Comparison of ENCODE assay signal across 19 cellular contexts in the genomic region with DNA sequence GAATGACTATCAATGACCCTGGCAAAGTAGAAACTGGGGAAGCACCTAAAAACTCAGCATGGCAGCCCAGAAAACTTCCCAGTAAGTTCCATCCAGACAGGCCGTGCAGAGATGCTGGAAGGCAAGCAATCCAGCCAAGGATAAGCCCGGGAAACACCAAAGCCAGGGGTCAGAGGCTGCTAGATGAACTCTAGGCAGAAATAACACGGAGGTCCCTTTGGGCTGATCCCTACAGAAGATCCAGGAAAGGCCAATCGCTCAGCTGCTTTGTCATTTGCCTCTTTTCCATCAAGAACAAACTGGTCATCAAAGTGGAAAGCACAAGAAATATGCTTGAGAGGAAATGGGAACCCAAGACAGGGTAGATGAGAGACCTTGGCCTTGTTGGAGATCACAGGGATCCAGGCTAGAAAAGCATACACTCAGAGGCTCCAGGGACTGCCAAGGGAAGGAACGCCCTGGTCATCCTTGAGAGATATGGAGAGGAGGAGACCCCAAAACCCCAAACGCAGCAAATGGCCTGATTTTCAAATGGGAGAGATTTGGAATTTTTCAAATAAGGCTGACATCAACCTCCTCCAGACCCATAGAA. TPM values are rescaled to one million over a fixed set of nuclear protein-coding genes. Genes with fewer than 3 reads are reported as not detected.
DNase-seq lines count a peak whose midpoint lies in the region; ATAC-seq and TF ChIP-seq lines count a peak whose summit lies in the region.
"Had no signal": no experiment of that assay in that cellular context is flagged by ENCODE, and none has a peak within 500 bp of the region (broad histone marks: within the 10 kb centered on the region; RNA-seq: fewer than 3 reads in every experiment).

No MANE protein-coding gene starts in this region.

- H3K4me3 Mint-ChIP-seq in H9: no peak overlapping the region
- H3K4me3 Mint-ChIP-seq in chondrocyte (ENCODE audit: unreplicated experiment): no peak overlapping the region
- H3K4me3 Mint-ChIP-seq: CD14-positive monocyte; CD4-positive, alpha-beta memory T cell had no signal

- H3K9me3 Mint-ChIP-seq in H9: no peaks in the 10 kb centered on the region
- H3K9me3 Mint-ChIP-seq in chondrocyte (ENCODE audit: low read depth): no peaks in the 10 kb centered on the region
- H3K9me3 Mint-ChIP-seq: CD14-positive monocyte; CD4-positive, alpha-beta memory T cell had no signal

- H3K4me3 ChIP-seq in lower lobe of right lung: no peak overlapping the region
- H3K4me3 ChIP-seq in OCI-LY7 (ENCODE audit: low read depth, low read length, poor library complexity, severe bottlenecking): no peak overlapping the region
- H3K4me3 ChIP-seq in suprapubic skin: no peak overlapping the region
- H3K4me3 ChIP-seq: BLaER1, HAP-1 had no signal

- no peak overlapping the region for H2BK15ac ChIP-seq in H9 (ENCODE audit: low read depth, low read length)

- H2BK20ac ChIP-seq in H9 (ENCODE audit: low read depth, low read length, poor library complexity, severe bottlenecking): no peak overlapping the region

- peak overlapping the region; percentile 70 for H3T11ph ChIP-seq in H9 (ENCODE audit: low read length)

- H3K14ac ChIP-seq in H9 (ENCODE audit: insufficient read depth, low read length): no peak overlapping the region

- no peak overlapping the region for H2BK120ac ChIP-seq in H9 (ENCODE audit: low read depth, low read length, poor library complexity, severe bottlenecking)

- H3K18ac ChIP-seq in H9 (ENCODE audit: insufficient read length, low read depth, low read length): peak overlapping the region; percentile 50

- no peak overlapping the region for H3K4ac ChIP-seq in H9 (ENCODE audit: low read depth, low read length)

- ATAC-seq in lower lobe of right lung: no peak
- ATAC-seq: HepG2 had no signal

- no peaks in the 10 kb centered on the region for H3K9me2 ChIP-seq in OCI-LY7 (ENCODE audit: insufficient read depth, low read length)

- H3K36me3 Mint-ChIP-seq in H9 (ENCODE audit: insufficient read depth in 1 of 3, low read depth in 3 of 3) (no peaks in the 10 kb centered on the region), chondrocyte (ENCODE audit: low read depth) (no peaks in the 10 kb centered on the region)
- H3K36me3 Mint-ChIP-seq: CD14-positive monocyte; CD4-positive, alpha-beta memory T cell had no signal

- no peak for TF ChIP-seq CTCF in H9 (conservative IDR thresholded peaks at IDR 0.05)
- no peak for TF ChIP-seq CTCF in chondrocyte (IDR thresholded peaks at IDR 0.05)
- TF ChIP-seq CTCF in lower lobe of right lung (IDR thresholded peaks at IDR 0.05): no peak
- no peak for TF ChIP-seq CTCF in OCI-LY7 (conservative IDR thresholded peaks at IDR 0.05; ENCODE audit: low read length)
- no peak for TF ChIP-seq CTCF in suprapubic skin (IDR thresholded peaks at IDR 0.05)

- H3K9me3 ChIP-seq in H9 (ENCODE audit: control insufficient read depth, low read depth, low read length): no peaks in the 10 kb centered on the region
- no peaks in the 10 kb centered on the region for H3K9me3 ChIP-seq in lower lobe of right lung
- H3K9me3 ChIP-seq in OCI-LY7 (ENCODE audit: low read length): no peaks in the 10 kb centered on the region
- H3K9me3 ChIP-seq in suprapubic skin: no peaks in the 10 kb centered on the region
- H3K9me3 ChIP-seq: BLaER1, HAP-1 had no signal

- H3K27me3 Mint-ChIP-seq in H9 (ENCODE audit: low read depth): peaks cover 2% of the 10 kb centered on the region; the same call in 1 of the 2 replicates
- H3K27me3 Mint-ChIP-seq in chondrocyte (ENCODE audit: low read depth): no peaks in the 10 kb centered on the region

- intact Hi-C loops in posterior vena cava (cut with DNase I): no loop called here
- intact Hi-C loops in lower lobe of right lung (cut with DNase I): no loop called here
- intact Hi-C loops in OCI-LY7 (cut with micrococcal nuclease; ENCODE audit: unreplicated experiment): no loop called here
- intact Hi-C loops in cardiac septum (cut with DNase I): no loop called here

- no peak overlapping the region for H4K8ac ChIP-seq in H9 (replicated peaks; ENCODE audit: insufficient read length, low read depth, low read length)

- H3K27ac Mint-ChIP-seq in H9 (no peak overlapping the region), chondrocyte (ENCODE audit: unreplicated experiment) (no peak overlapping the region)
- H3K27ac Mint-ChIP-seq: CD14-positive monocyte; CD4-positive, alpha-beta memory T cell had no signal

- H2BK12ac ChIP-seq in H9 (ENCODE audit: insufficient read length, low read depth, low read length): peak overlapping the region; percentile 83

- H4K5ac ChIP-seq in H9 (ENCODE audit: insufficient read length, low read depth, low read length): no peak overlapping the region

- POLR2A ChIA-PET in OCI-LY7 (lab: Charles Lee): no interaction called here

- H3K79me2 ChIP-seq in H9 (ENCODE audit: insufficient read depth, low read length) (no peaks in the 10 kb centered on the region), OCI-LY7 (ENCODE audit: insufficient read depth, low read depth, low read length) (no peaks in the 10 kb centered on the region)

- no peak overlapping the region for H2BK5ac ChIP-seq in H9 (ENCODE audit: insufficient read length, low read length)

- DNase-seq in H9 (no peak), chondrocyte (ENCODE audit: low spot score) (peak; percentile 15), posterior vena cava (ENCODE audit: low spot score) (peak; percentile 5), lower lobe of right lung (no peak), OCI-LY7 (ENCODE audit: low spot score) (no peak), suprapubic skin (ENCODE audit: low spot score in 2 of 2) (no peak), cardiac septum (ENCODE audit: low spot score) (no peak)
- DNase-seq: AML-193; Calu3; CD4-positive, alpha-beta memory T cell; DMS53; DND-41; EL had no signal

- no peak for TF ChIP-seq EP300 in suprapubic skin (IDR thresholded peaks at IDR 0.05)

- H4K20me1 ChIP-seq in H9 (ENCODE audit: control insufficient read depth, insufficient read depth, insufficient read length): no peaks in the 10 kb centered on the region
- H4K20me1 ChIP-seq in OCI-LY7 (ENCODE audit: insufficient read depth, low read length): no peaks in the 10 kb centered on the region
- H4K20me1 ChIP-seq: BLaER1 had no signal

- no CpG with 5 or more reads among the region's 6 CpGs for WGBS in H9 (ENCODE audit: extremely low coverage, insufficient read length, low lambda C conversion rate)
- WGBS in suprapubic skin: 87% methylated on average over 6 of the region's 6 CpGs

- BruUV-seq in OCI-LY7 (replicated peaks; lab: Mats Ljungman, UMichigan): no TSS peak

- CTCF ChIA-PET in OCI-LY7 (lab: Charles Lee; ENCODE audit: unreplicated experiment): no interaction called here

- H3K23ac ChIP-seq in H9 (ENCODE audit: insufficient read length, low read depth, low read length): peak overlapping the region; percentile 18

- no peak overlapping the region for H3K4me2 ChIP-seq in H9 (ENCODE audit: insufficient read depth, insufficient read length, low read length)
- no peak overlapping the region for H3K4me2 ChIP-seq in OCI-LY7 (ENCODE audit: low read length)
- H3K4me2 ChIP-seq: BLaER1 had no signal

- no peak overlapping the region for H2AK5ac ChIP-seq in H9 (ENCODE audit: insufficient read length, low read length)

- peaks cover 5 to 7% of the 10 kb centered on the region in 2 experiments; a peak in 3 of 4 replicates for H3K4me1 Mint-ChIP-seq in H9
- H3K4me1 Mint-ChIP-seq in chondrocyte (ENCODE audit: low read depth): peaks cover 19% of the 10 kb centered on the region

- H3K36me3 ChIP-seq in lower lobe of right lung (no peaks in the 10 kb centered on the region), OCI-LY7 (ENCODE audit: insufficient read depth, low read length) (no peaks in the 10 kb centered on the region), suprapubic skin (no peaks in the 10 kb centered on the region)
- H3K36me3 ChIP-seq: BLaER1, HAP-1 had no signal

- no peak for TF ChIP-seq POLR2A in suprapubic skin (IDR thresholded peaks at IDR 0.05)

- no peak overlapping the region for H3K9ac ChIP-seq in H9 (ENCODE audit: extremely low read depth, insufficient read length, low read length)
- H3K9ac ChIP-seq: BLaER1 had no signal

- no peaks in the 10 kb centered on the region for H3K79me1 ChIP-seq in H9 (ENCODE audit: insufficient read depth, low read depth, low read length, poor library complexity, severe bottlenecking)

- H3K4me1 ChIP-seq in H9 (ENCODE audit: insufficient read depth, low read length): peaks cover 5% of the 10 kb centered on the region; the same call in 1 of the 2 replicates
- no peaks in the 10 kb centered on the region for H3K4me1 ChIP-seq in lower lobe of right lung
- H3K4me1 ChIP-seq in OCI-LY7 (ENCODE audit: insufficient read depth, low read length, poor library complexity, severe bottlenecking): no peaks in the 10 kb centered on the region
- no peaks in the 10 kb centered on the region for H3K4me1 ChIP-seq in suprapubic skin
- H3K4me1 ChIP-seq: BLaER1, HAP-1 had no signal

- H2AFZ ChIP-seq in H9 (ENCODE audit: low read length) (no peak overlapping the region), OCI-LY7 (ENCODE audit: low read length) (no peak overlapping the region)

- H3K56ac ChIP-seq in H9 (ENCODE audit: insufficient read length, low read depth, low read length): no peak overlapping the region

- H3K23me2 ChIP-seq in H9 (ENCODE audit: insufficient read length, low read depth, low read length, poor library complexity, severe bottlenecking): no peaks in the 10 kb centered on the region

- H3K27me3 ChIP-seq in H9 (ENCODE audit: insufficient read depth, low read length): no peaks in the 10 kb centered on the region
- no peaks in the 10 kb centered on the region for H3K27me3 ChIP-seq in lower lobe of right lung (ENCODE audit: low read depth)
- H3K27me3 ChIP-seq in suprapubic skin: no peaks in the 10 kb centered on the region
- H3K27me3 ChIP-seq: BLaER1 had no signal

- H4K91ac ChIP-seq in H9 (ENCODE audit: insufficient read length, low read depth, low read length): no peak overlapping the region

- no peak overlapping the region for H3K27ac ChIP-seq in H9 (ENCODE audit: insufficient read length, low read depth, low read length)
- H3K27ac ChIP-seq in lower lobe of right lung: no peak overlapping the region
- no peak overlapping the region for H3K27ac ChIP-seq in OCI-LY7 (ENCODE audit: low read depth, low read length, poor library complexity, severe bottlenecking)
- no peak overlapping the region for H3K27ac ChIP-seq in suprapubic skin
- H3K27ac ChIP-seq: BLaER1 had no signal

RNA-seq across cellular contexts. Expression of a gene that starts 6.5 kb away (rescaled TPM):
- not detected in 2 replicates for total RNA-seq in H9 (2021)
- total RNA-seq in chondrocyte: 0.10 to 0.31 TPM (median 0.19 TPM) in 3 replicates
- total RNA-seq in posterior vena cava: not detected
- total RNA-seq in lower lobe of right lung: 3.9 TPM
- total RNA-seq in OCI-LY7 (2014; rRNA removed; shearing (Covaris generic)): not detected in 2 replicates
- not detected in 2 replicates for total RNA-seq in OCI-LY7 (2022)
- total RNA-seq in suprapubic skin: 100 to 1,000 TPM in 3 of 4 donors, 10 to 100 TPM in 1; 48.8 to 202 (median 156) TPM
- total RNA-seq in cardiac septum: not detected
- total RNA-seq: Calu3; CD4-positive, alpha-beta memory T cell; G401; H1; HepG2 had no signal

RNA-seq across cellular contexts. Expression of a gene that starts 13.7 kb away (rescaled TPM):
- total RNA-seq in H9 (2021) (not detected in 2 replicates), chondrocyte (0.41 to 0.90 TPM in 2 of 3 replicates, not detected in the other), posterior vena cava (not detected), lower lobe of right lung (6.4 TPM), OCI-LY7 (2022) (not detected in 2 replicates), suprapubic skin (1 to 10 TPM in 2 of 4 donors, under 1 TPM in 2; 0.32 to 1.6 (median 0.76) TPM), cardiac septum (not detected)
- total RNA-seq in OCI-LY7 (2014; rRNA removed; shearing (Covaris generic)): not detected in 2 replicates
- total RNA-seq: Calu3; CD4-positive, alpha-beta memory T cell; G401; H1; HepG2 had no signal

RNA-seq across cellular contexts. Expression of a gene that starts 21.2 kb away (rescaled TPM):
- not detected in 2 replicates for total RNA-seq in H9 (2021)
- total RNA-seq in chondrocyte: not detected in 3 replicates
- not detected for total RNA-seq in posterior vena cava
- total RNA-seq in lower lobe of right lung: not detected
- not detected in 2 replicates for total RNA-seq in OCI-LY7 (2014; rRNA removed; shearing (Covaris generic))
- not detected in 2 replicates for total RNA-seq in OCI-LY7 (2022)
- 100 to 1,000 TPM in 1 of 4 donors, 10 to 100 TPM in 3; 48.9 to 115 (median 80.0) TPM for total RNA-seq in suprapubic skin
- total RNA-seq in cardiac septum: not detected
- total RNA-seq: CD4-positive, alpha-beta memory T cell; H1; HepG2 had no signal

RNA-seq across cellular contexts. Expression of a gene that starts 31.7 kb away (rescaled TPM):
- total RNA-seq in H9 (2021) (not detected in 2 replicates), chondrocyte (not detected in 3 replicates), posterior vena cava (not detected), lower lobe of right lung (not detected), OCI-LY7 (2022) (not detected in 2 replicates), suprapubic skin (not detected), cardiac septum (not detected)
- not detected in 2 replicates for total RNA-seq in OCI-LY7 (2014; rRNA removed; shearing (Covaris generic))
- total RNA-seq: Calu3; CD4-positive, alpha-beta memory T cell; G401; H1; HepG2 had no signal

RNA-seq across cellular contexts. Expression of a gene that starts 50.5 kb away (rescaled TPM):
- total RNA-seq in H9 (2021) (not detected in 2 replicates), chondrocyte (not detected in 3 replicates), posterior vena cava (not detected), lower lobe of right lung (not detected), OCI-LY7 (2022) (not detected in 2 replicates), suprapubic skin (not detected), cardiac septum (not detected)
- not detected in 2 replicates for total RNA-seq in OCI-LY7 (2014; rRNA removed; shearing (Covaris generic))
- total RNA-seq: Calu3; CD4-positive, alpha-beta memory T cell; G401; H1; HepG2 had no signal

Comparison
In these comparisons a context has a peak if more than half of its experiments do, and no peak if none do; other contexts are left out.
1. DNase-seq: peak in chondrocyte (single experiment) and posterior vena cava (single experiment); none in H9 (single experiment), lower lobe of right lung (single experiment), OCI-LY7 (single experiment), suprapubic skin (0 of 2) and cardiac septum (single experiment).
2. RNA of a gene that starts 6.5 kb away (total RNA-seq): 48.8 to 202 TPM in suprapubic skin; 3.9 TPM in lower lobe of right lung (single experiment), 0.10 to 0.31 TPM in chondrocyte, not detected in H9, not detected in posterior vena cava, not detected in OCI-LY7 and not detected in cardiac septum (single experiment); every median in the first group is over 10 times any median in the second.
3. RNA of a gene that starts 21.2 kb away (total RNA-seq): 48.9 to 115 TPM in suprapubic skin; not detected in OCI-LY7, not detected in lower lobe of right lung (single experiment), not detected in H9, not detected in chondrocyte, not detected in posterior vena cava and not detected in cardiac septum (single experiment); every median in the first group is over 10 times any median in the second.